21 cellular contexts compared by ENCODE assay signal in the genomic region with DNA sequence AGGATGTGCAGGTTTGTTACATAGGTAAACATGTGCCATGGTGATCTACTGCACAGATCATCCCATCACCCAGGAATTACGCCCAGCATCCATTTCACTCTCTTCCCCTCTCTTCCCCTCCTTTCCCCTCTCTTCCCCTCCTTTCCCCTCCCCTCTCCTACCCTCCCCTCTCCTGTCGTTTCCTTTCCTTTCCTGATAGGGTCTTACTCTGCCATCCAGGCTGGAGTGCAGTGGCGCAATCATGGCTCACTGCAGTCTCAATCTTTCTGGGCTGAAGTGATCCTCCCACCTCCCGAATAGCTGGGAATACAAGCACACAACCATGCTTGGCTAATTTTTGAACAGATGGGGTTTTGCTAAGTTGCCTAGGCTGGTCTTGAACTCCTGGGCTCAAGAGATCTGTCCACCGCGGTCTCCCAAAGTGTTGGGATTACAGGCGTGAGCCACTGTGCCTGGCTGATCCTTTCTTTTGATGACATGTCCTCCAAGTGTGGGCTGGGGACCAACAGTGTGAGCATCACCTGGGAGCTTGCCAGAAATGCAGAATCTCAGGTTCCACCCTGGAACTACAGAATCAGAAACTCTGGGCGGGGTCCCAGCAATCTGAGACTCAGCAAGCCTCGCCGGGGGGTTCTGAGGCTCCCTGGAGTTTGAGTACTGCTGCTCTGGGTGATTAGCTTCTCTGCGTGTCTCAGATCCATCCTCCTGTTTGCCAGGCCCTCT. TPM values are rescaled to one million over a fixed set of nuclear protein-coding genes. Genes with fewer than 3 reads are reported as not detected.
DNase-seq lines count a peak whose midpoint lies in the region; ATAC-seq, FAIRE-seq and TF ChIP-seq lines count a peak whose summit lies in the region.
"Had no signal": no experiment of that assay in that cellular context is flagged by ENCODE, and none has a peak within 500 bp of the region (broad histone marks: within the 10 kb centered on the region; RNA-seq: fewer than 3 reads in every experiment).

No MANE protein-coding gene starts in this region.

- H3K18ac ChIP-seq in H1 (ENCODE audit: extremely low read depth, low read length): no peak overlapping the region

- CTCF ChIA-PET in H1 (lab: Charles Lee; ENCODE audit: partially characterized antibody): interaction anchor here (0.6 to 2.1 kb wide), 6 partner anchors 11 to 266 kb away, joined by 3 to 6 read pairs (median 4); a partner anchor contains a TSS

- 82% methylated on average over 9 of the region's 11 CpGs; no CpG with 5 or more reads in 1 of the 2 experiments for WGBS in H1 (ENCODE audit: extremely low coverage in 1 of 2, insufficient coverage in 1 of 2, insufficient read length in 1 of 2, insufficient replicate concordance in 2 of 2, low coverage in 1 of 2, low lambda C conversion rate in 2 of 2, missing lambda C conversion rate in 1 of 2), 2 experiments

- no peak for TF ChIP-seq RAD21 in H1 (IDR thresholded peaks at IDR 0.05 in 1 of 2, conservative IDR thresholded peaks at IDR 0.05 in 1 of 2; ENCODE audit: low read depth in 2 of 2, low read length in 2 of 2)

- H3K23me2 ChIP-seq in H1 (ENCODE audit: low read depth, low read length): no peaks in the 10 kb centered on the region

- no peaks in the 10 kb centered on the region for H3K9me3 ChIP-seq in H1 (ENCODE audit: insufficient read depth in 2 of 2, low read depth in 1 of 2, low read length in 1 of 2)
- H3K9me3 ChIP-seq: Caco-2, SK-N-SH had no signal

- H2BK120ac ChIP-seq in H1 (replicated peaks; ENCODE audit: low read depth, low read length): no peak overlapping the region

- H3K27me3 ChIP-seq in H1 (replicated peaks in 1 of 4; ENCODE audit: control insufficient read depth in 3 of 4, extremely low read depth in 1 of 4, insufficient read depth in 3 of 4, low read length in 3 of 4): no peaks in the 10 kb centered on the region; a peak in 1 of 7 replicates

- H3K27ac Mint-ChIP-seq in activated T-helper 2 cell treated with anti-CD3 and anti-CD28 coated beads, Interferon-gamma antibody, Interleukin-2, Interleukin-4, amounts not matched to agents 10 μg/mL and 5 μg/mL and 100 μg/mL, durations not matched to agents 14 hours and 24 hours and 36 hours: no peak overlapping the region
- H3K27ac Mint-ChIP-seq in stimulated activated naive CD8-positive, alpha-beta T cell treated with anti-CD3 and anti-CD28 coated beads, Interleukin-15, amount 100 ng/mL, for 72 hours: no peak overlapping the region

- no peak overlapping the region for H4K91ac ChIP-seq in H1 (replicated peaks; ENCODE audit: insufficient read length, low read length)

- no peak overlapping the region for H3K9ac ChIP-seq in H1 (replicated peaks in 1 of 4; ENCODE audit: extremely low read depth in 1 of 4, low read depth in 3 of 4, low read length in 3 of 4)
- H3K9ac ChIP-seq: SK-N-SH had no signal

- no peak for TF ChIP-seq CTCF in H1 (IDR thresholded peaks at IDR 0.05; ENCODE audit: control extremely low read depth in 1 of 3, insufficient read depth in 1 of 3, low read depth in 1 of 3, low read length in 3 of 3)
- no peak for TF ChIP-seq CTCF in omental fat pad (IDR thresholded peaks at IDR 0.05)

- no peaks in the 10 kb centered on the region for H3K36me3 ChIP-seq in H1 (ENCODE audit: control insufficient read depth in 2 of 4, insufficient read depth in 4 of 4, low read length in 3 of 4)

- H3K4me1 Mint-ChIP-seq in activated T-helper 2 cell treated with anti-CD3 and anti-CD28 coated beads, Interferon-gamma antibody, Interleukin-2, Interleukin-4, amounts not matched to agents 10 μg/mL and 5 μg/mL and 100 μg/mL, durations not matched to agents 14 hours and 24 hours and 36 hours (ENCODE audit: low read depth): peaks cover 2% of the 10 kb centered on the region
- peaks cover 15% of the 10 kb centered on the region for H3K4me1 Mint-ChIP-seq in stimulated activated naive CD8-positive, alpha-beta T cell treated with anti-CD3 and anti-CD28 coated beads, Interleukin-15, amount 100 ng/mL, for 72 hours

- ATAC-seq in omental fat pad (ENCODE audit: low FRiP score) (no peak), GM18868 (IDR thresholded peaks at IDR 0.05; ENCODE audit: unreplicated experiment) (no peak)
- no peak for ATAC-seq in stimulated activated naive CD8-positive, alpha-beta T cell treated with anti-CD3 and anti-CD28 coated beads, Interleukin-15, amount 100 ng/mL, for 72 hours
- ATAC-seq: Right ventricle myocardium inferior had no signal

- peaks cover 17% of the 10 kb centered on the region for H3K27me3 Mint-ChIP-seq in activated T-helper 2 cell treated with anti-CD3 and anti-CD28 coated beads, Interferon-gamma antibody, Interleukin-2, Interleukin-4, amounts not matched to agents 10 μg/mL and 5 μg/mL and 100 μg/mL, durations not matched to agents 14 hours and 24 hours and 36 hours (ENCODE audit: low read depth)
- H3K27me3 Mint-ChIP-seq in stimulated activated naive CD8-positive, alpha-beta T cell treated with anti-CD3 and anti-CD28 coated beads, Interleukin-15, amount 100 ng/mL, for 72 hours: peaks cover 57% of the 10 kb centered on the region

- no peak overlapping the region; the same call in 1 of the 2 replicates for H4K8ac ChIP-seq in H1 (ENCODE audit: extremely low read depth, insufficient read depth, low read length)

- H3K36me3 Mint-ChIP-seq in activated T-helper 2 cell treated with anti-CD3 and anti-CD28 coated beads, Interferon-gamma antibody, Interleukin-2, Interleukin-4, amounts not matched to agents 10 μg/mL and 5 μg/mL and 100 μg/mL, durations not matched to agents 14 hours and 24 hours and 36 hours (ENCODE audit: low read depth): no peaks in the 10 kb centered on the region

- H4K20me1 ChIP-seq in H1 (replicated peaks in 1 of 2; ENCODE audit: control insufficient read depth in 1 of 2, insufficient read depth in 2 of 2, low read length in 2 of 2): no peaks in the 10 kb centered on the region

- H3K4me1 ChIP-seq in H1 (replicated peaks in 1 of 4; ENCODE audit: control insufficient read depth in 3 of 4, insufficient read depth in 4 of 4, low read length in 3 of 4): peaks cover 0 to 11% (median 5%) of the 10 kb centered on the region in 4 experiments; a peak in 4 of 7 replicates

- no peak overlapping the region for H3K23ac ChIP-seq in H1 (ENCODE audit: insufficient read length)

- H3K9me3 Mint-ChIP-seq in activated T-helper 2 cell treated with anti-CD3 and anti-CD28 coated beads, Interferon-gamma antibody, Interleukin-2, Interleukin-4, amounts not matched to agents 10 μg/mL and 5 μg/mL and 100 μg/mL, durations not matched to agents 14 hours and 24 hours and 36 hours: no peaks in the 10 kb centered on the region
- H3K9me3 Mint-ChIP-seq in stimulated activated naive CD8-positive, alpha-beta T cell treated with anti-CD3 and anti-CD28 coated beads, Interleukin-15, amount 100 ng/mL, for 72 hours: peaks cover 0 to 10% of the 10 kb centered on the region in 2 donors

- no peak overlapping the region for H2AFZ ChIP-seq in H1 (ENCODE audit: low read length)

- H3K56ac ChIP-seq in H1 (replicated peaks; ENCODE audit: insufficient read length, low read depth, low read length): no peak overlapping the region

- H2BK12ac ChIP-seq in H1 (ENCODE audit: low read depth, low read length): 0 out of 2 replicates have a peak overlapping the region, but pooled peaks have one; percentile 5

- no peak overlapping the region for H4K5ac ChIP-seq in H1 (ENCODE audit: insufficient read length, low read depth, low read length)

- TF ChIP-seq EP300 in H1 (IDR thresholded peaks at IDR 0.05; ENCODE audit: borderline replicate concordance in 1 of 2, low read depth in 2 of 2, low read length in 2 of 2): no peak

- intact Hi-C loops in activated T-helper 2 cell treated with anti-CD3 and anti-CD28 coated beads, Interferon-gamma antibody, Interleukin-2, Interleukin-4, amounts not matched to agents 10 μg/mL and 5 μg/mL and 100 μg/mL, durations not matched to agents 14 hours and 24 hours and 36 hours (cut with micrococcal nuclease): no loop called here

- DNase-seq in NCI-H146 (lab: John Stamatoyannopoulos, UW): peak; percentile 44
- no peak for DNase-seq in NCI-H146 treated with DMSO at 0.1 percent for 48 hours (lab: John Stamatoyannopoulos, UW; ENCODE audit: unreplicated experiment)
- DNase-seq in ELF-1 (ENCODE audit: low read depth, low spot score): peak; percentile 54
- DNase-seq in H1 (ENCODE audit: low read depth in 1 of 2, low spot score in 2 of 2): no peak
- DNase-seq in omental fat pad (ENCODE audit: low spot score): peak; percentile 7
- no peak for DNase-seq in activated T-helper 2 cell treated with anti-CD3 and anti-CD28 coated beads, Interferon-gamma antibody, Interleukin-2, Interleukin-4, amounts not matched to agents 10 μg/mL and 5 μg/mL and 100 μg/mL, durations not matched to agents 14 hours and 24 hours and 36 hours (ENCODE audit: low spot score)
- no peak for DNase-seq in stimulated activated naive CD8-positive, alpha-beta T cell treated with anti-CD3 and anti-CD28 coated beads, Interleukin-15, amount 100 ng/mL, for 72 hours
- DNase-seq: 8988T, C1 segment of cervical spinal cord, Caco-2, HCEC 1CT, MV-4-11, NCI-H1417 treated with DMSO at 0.1 percent for 48 hours, NCI-H2081, NCI-H345, NCI-H748 treated with DMSO at 0.1 percent for 48 hours, SK-N-SH had no signal

- no peak overlapping the region for H3K4me3 Mint-ChIP-seq in activated T-helper 2 cell treated with anti-CD3 and anti-CD28 coated beads, Interferon-gamma antibody, Interleukin-2, Interleukin-4, amounts not matched to agents 10 μg/mL and 5 μg/mL and 100 μg/mL, durations not matched to agents 14 hours and 24 hours and 36 hours (ENCODE audit: low read depth)
- no peak overlapping the region for H3K4me3 Mint-ChIP-seq in stimulated activated naive CD8-positive, alpha-beta T cell treated with anti-CD3 and anti-CD28 coated beads, Interleukin-15, amount 100 ng/mL, for 72 hours

- H2BK5ac ChIP-seq in H1 (ENCODE audit: low read depth, low read length): no peak overlapping the region

- no peak for FAIRE-seq in H1 (lab: Jason Lieb, UNC)
- FAIRE-seq: GM12892 had no signal

- H2AK5ac ChIP-seq in H1 (ENCODE audit: low read depth, low read length): no peak overlapping the region

- H3K27ac ChIP-seq in H1 (ENCODE audit: low read depth, low read length): no peak overlapping the region

- H3K79me1 ChIP-seq in H1 (ENCODE audit: low read depth, low read length): no peaks in the 10 kb centered on the region

- H3K4me3 ChIP-seq in H1 (ENCODE audit: extremely low read depth in 1 of 4, insufficient read depth in 2 of 4, low read depth in 3 of 4, low read length in 4 of 4): no peak overlapping the region

- H3K14ac ChIP-seq in H1 (ENCODE audit: insufficient read length): no peak overlapping the region

- H3K4ac ChIP-seq in H1 (replicated peaks; ENCODE audit: insufficient read length, low read depth, low read length): no peak overlapping the region

- H3K79me2 ChIP-seq in H1 (ENCODE audit: control insufficient read depth in 1 of 2, insufficient read depth in 2 of 2, low read length in 2 of 2): no peaks in the 10 kb centered on the region

- H3K4me2 ChIP-seq in H1 (ENCODE audit: insufficient read depth in 1 of 2, low read depth in 2 of 2, low read length in 2 of 2): peak overlapping the region in 1 of 2 experiments; percentile 25; a peak in 1 of 4 replicates
- H3K4me2 ChIP-seq: SK-N-SH had no signal

- no peak overlapping the region for H2BK15ac ChIP-seq in H1 (ENCODE audit: low read length)

- POLR2A ChIA-PET in H1 (lab: Charles Lee; ENCODE audit: partially characterized antibody): interaction anchor here (0.9 to 3.8 kb wide), 2 partner anchors 9 to 11 kb away, joined by 3 to 17 read pairs; a partner anchor contains a TSS

- TF ChIP-seq POLR2A in H1 (IDR thresholded peaks at IDR 0.05; ENCODE audit: control extremely low read depth in 1 of 2, low read depth in 2 of 2, low read length in 2 of 2): no peak

- H2BK20ac ChIP-seq in H1 (ENCODE audit: low read length): no peak overlapping the region

RNA-seq across cellular contexts. Expression of a gene that starts 10.8 kb away (rescaled TPM):
- 2.8 and 3.6 TPM in 2 replicates for total RNA-seq in H1 (2021; fragmentation: NEBNext Ultra II Directional; extraction: Animal tissue kit (Norgen Biotek cat#: 25700))
- polyA plus RNA-seq in H1 (2011; rRNA removed): 1.2 and 2.6 TPM in 2 replicates
- polyA plus RNA-seq in H1 (2011; cell fraction: cytosol; rRNA removed): 2.7 TPM
- 12.0 TPM for polyA plus RNA-seq in H1 (2011; cell fraction: nucleus; rRNA removed)
- 2.1 to 2.4 TPM (median 2.3 TPM) in 4 replicates for polyA plus RNA-seq in H1 (2012, experiment 1 of 2)
- 0.88 TPM for polyA plus RNA-seq in H1 (2012, experiment 2 of 2)
- polyA plus RNA-seq in H1 (2013, experiment 1 of 2): 2.2 TPM
- polyA plus RNA-seq in H1 (2013, experiment 2 of 2): 2.4 TPM
- polyA minus RNA-seq in H1 (2011; rRNA and poly(A)+ RNA removed): 1.7 and 4.0 TPM in 2 replicates
- 4.5 TPM for polyA minus RNA-seq in H1 (2011; cell fraction: cytosol; rRNA and poly(A)+ RNA removed)
- polyA minus RNA-seq in H1 (2011; cell fraction: nucleus; rRNA and poly(A)+ RNA removed): 3.3 TPM
- 1 to 10 TPM in 1 of 4 donors, not detected in 3; 1.3 TPM for total RNA-seq in omental fat pad
- not detected in 2 replicates for total RNA-seq in activated T-helper 2 cell treated with anti-CD3 and anti-CD28 coated beads, Interferon-gamma antibody, Interleukin-2, Interleukin-4, amounts not matched to agents 10 μg/mL and 5 μg/mL and 100 μg/mL, durations not matched to agents 14 hours and 24 hours and 36 hours
- total RNA-seq: G401, Right ventricle myocardium inferior had no signal

Comparison
In these comparisons a context has a peak if more than half of its experiments do, and no peak if none do; other contexts are left out.
1. DNase-seq: peak in NCI-H146 (single experiment), ELF-1 (single experiment) and omental fat pad (single experiment); none in NCI-H146 treated with DMSO at 0.1 percent for 48 hours (single experiment), H1 (0 of 2), activated T-helper 2 cell treated with anti-CD3 and anti-CD28 coated beads, Interferon-gamma antibody, Interleukin-2, Interleukin-4, amounts not matched to agents 10 μg/mL and 5 μg/mL and 100 μg/mL, durations not matched to agents 14 hours and 24 hours and 36 hours (single experiment) and stimulated activated naive CD8-positive, alpha-beta T cell treated with anti-CD3 and anti-CD28 coated beads, Interleukin-15, amount 100 ng/mL, for 72 hours (0 of 2).